In the genomic region with DNA sequence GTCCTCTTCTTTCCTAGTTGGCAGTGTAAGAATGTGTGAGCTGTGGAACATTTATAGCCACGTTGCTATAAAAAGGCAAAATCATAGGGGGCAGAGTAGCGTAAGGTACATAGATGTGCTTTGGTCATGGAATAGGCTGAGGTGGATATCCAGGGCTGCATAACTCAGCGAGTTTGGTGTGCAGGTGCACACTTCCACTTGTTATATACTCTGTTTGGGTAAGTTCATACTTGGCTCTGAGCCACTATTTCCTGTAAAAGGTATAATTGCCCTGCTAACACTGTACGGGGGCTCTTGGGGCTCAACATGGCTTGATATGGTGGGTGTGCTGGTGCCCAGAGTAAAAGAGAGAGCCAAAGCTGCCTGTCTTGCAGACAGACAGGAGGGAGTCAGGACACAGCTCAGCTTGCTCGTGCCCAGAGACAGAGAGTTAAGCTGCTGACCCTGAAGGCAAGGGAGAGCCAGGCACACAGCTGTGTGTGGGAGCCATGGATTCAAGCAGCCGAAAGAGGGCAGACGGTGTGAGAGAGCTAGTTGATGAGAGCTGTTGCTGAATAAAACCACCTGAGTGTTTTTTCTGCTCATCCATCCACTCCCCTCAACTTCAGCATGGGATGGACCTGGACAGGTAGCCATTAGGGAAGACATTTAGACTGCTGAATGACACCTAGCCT, we compare ENCODE assay signal across 20 cellular contexts.
DNase-seq lines count a peak whose midpoint lies in the region; ATAC-seq, FAIRE-seq and TF ChIP-seq lines count a peak whose summit lies in the region.
"Had no signal": no experiment of that assay in that cellular context is flagged by ENCODE, and none has a peak within 500 bp of the region (broad histone marks: within the 10 kb centered on the region; RNA-seq: fewer than 3 reads in every experiment).

No MANE protein-coding gene starts in this region.

- WGBS in HepG2 (ENCODE audit: low lambda C conversion rate) = 53% methylated on average over 7 of the region's 7 CpGs
- 45% methylated on average over 5 of the region's 7 CpGs for WGBS in right lobe of liver (ENCODE audit: insufficient coverage, low coverage, low lambda C conversion rate, missing lambda C conversion rate)

- TF ChIP-seq POLR2A in HepG2 (IDR thresholded peaks at IDR 0.05; ENCODE audit: insufficient read depth in 1 of 2, low read depth in 2 of 2, low read length in 2 of 2) (no peak), right lobe of liver (IDR thresholded peaks at IDR 0.05) (no peak)

- no peaks in the 10 kb centered on the region for H3K9me3 ChIP-seq in HepG2 (ENCODE audit: low read length)
- H3K9me3 ChIP-seq in right lobe of liver = no peaks in the 10 kb centered on the region
- H3K9me3 ChIP-seq: uterus had no signal

- H3K36me3 ChIP-seq in HepG2 (replicated peaks in 1 of 2; ENCODE audit: control insufficient read depth in 1 of 2, insufficient read depth in 2 of 2, low read length in 2 of 2) = no peaks in the 10 kb centered on the region
- no peaks in the 10 kb centered on the region for H3K36me3 ChIP-seq in right lobe of liver
- H3K36me3 ChIP-seq: uterus had no signal

- H3K27me3 ChIP-seq in HepG2 (ENCODE audit: control insufficient read depth in 1 of 2, insufficient read depth in 2 of 2, low read length in 2 of 2) (no peaks in the 10 kb centered on the region), right lobe of liver (no peaks in the 10 kb centered on the region)
- H3K27me3 ChIP-seq: foreskin keratinocyte, uterus had no signal

- TF ChIP-seq EP300 in HepG2 (IDR thresholded peaks at IDR 0.05; ENCODE audit: low read depth in 2 of 2, low read length in 2 of 2) = no peak
- TF ChIP-seq EP300 in HepG2 (CRISPR knock-in tag; IDR thresholded peaks at IDR 0.05; ENCODE audit: borderline replicate concordance) = no peak

- peak; percentile 54 for ATAC-seq in HepG2
- no peak for ATAC-seq in right lobe of liver
- no peak for ATAC-seq in HG02759 (IDR thresholded peaks at IDR 0.05; ENCODE audit: unreplicated experiment)
- no peak for ATAC-seq in GM18498 (IDR thresholded peaks at IDR 0.05; ENCODE audit: unreplicated experiment)
- ATAC-seq: foreskin keratinocyte; naive thymus-derived CD8-positive, alpha-beta T cell had no signal

- H3K4me3 ChIP-seq in HepG2 (replicated peaks in 1 of 3; ENCODE audit: insufficient read depth in 1 of 3, low read depth in 2 of 3, low read length in 3 of 3) (no peak overlapping the region), right lobe of liver (no peak overlapping the region)
- H3K4me3 ChIP-seq: coronary artery, uterus had no signal

- DNase-seq in HepG2 (ENCODE audit: low spot score) (no peak), right lobe of liver (no peak), SK-MEL-5 (ENCODE audit: low read depth, low spot score) (peak; percentile 65), iris pigment epithelial cell (ENCODE audit: low read depth) (peak; percentile 36), NCI-H128 (lab: John Stamatoyannopoulos, UW; ENCODE audit: unreplicated experiment) (no peak), NCI-H2107 (lab: John Stamatoyannopoulos, UW) (no peak)
- DNase-seq: ACHN; activated CD8-positive, alpha-beta memory T cell treated with anti-CD3 and anti-CD28 coated beads for 24 hours; DMS 273 treated with DMSO at 0.1 percent for 48 hours; foreskin keratinocyte; hippocampal formation; naive thymus-derived CD8-positive, alpha-beta T cell; NCI-H1092 treated with DMSO at 0.1 percent for 48 hours; NCI-H2081 treated with DMSO at 0.1 percent for 48 hours; NCI-H526 treated with DMSO at 0.1 percent for 48 hours; T1000; uterus had no signal

- H3K79me2 ChIP-seq in HepG2 (ENCODE audit: insufficient read depth, low read length) = no peaks in the 10 kb centered on the region

- BruUV-seq in HepG2 (replicated peaks; lab: Mats Ljungman, UMichigan) = no TSS peak

- TF ChIP-seq CTCF in HepG2 (CRISPR knock-in tag; IDR thresholded peaks at IDR 0.05) = no peak
- TF ChIP-seq CTCF in right lobe of liver (IDR thresholded peaks at IDR 0.05) = no peak

- in situ Hi-C loops in HepG2 (cut with HindIII; ENCODE audit: extremely low pct_ligation_motif_present, low pct_unique_long_range_greater_than_20kb) = no loop called here
- in situ Hi-C loops in SK-MEL-5 (cut with HindIII; ENCODE audit: low pct_unique_long_range_greater_than_20kb, low sequenced_read_pairs) = no loop called here

- H3K27ac ChIP-seq in HepG2 (ENCODE audit: extremely low read length, insufficient read depth, low read length) (no peak overlapping the region), right lobe of liver (no peak overlapping the region)
- H3K27ac ChIP-seq: coronary artery, foreskin keratinocyte, uterus had no signal

- no peaks in the 10 kb centered on the region for H4K20me1 ChIP-seq in HepG2 (ENCODE audit: insufficient read depth, low read length)

- intact Hi-C loops in HepG2 (cut with micrococcal nuclease; ENCODE audit: unreplicated experiment) = no loop called here
- intact Hi-C loops in right lobe of liver (cut with DNase I) = no loop called here

- H3K4me1 ChIP-seq in HepG2 (ENCODE audit: insufficient read depth, low read length) (no peaks in the 10 kb centered on the region), right lobe of liver (no peaks in the 10 kb centered on the region)
- H3K4me1 ChIP-seq: uterus had no signal

- no peak for TF ChIP-seq RAD21 in HepG2 (CRISPR knock-in tag; IDR thresholded peaks at IDR 0.05)

- no peak overlapping the region for H2AFZ ChIP-seq in HepG2 (ENCODE audit: low read length)

- no peak for FAIRE-seq in HepG2 (lab: Jason Lieb, UNC)

- POLR2A ChIA-PET in HepG2 (lab: Yijun Ruan, JAX) = no interaction called here

- no peak overlapping the region for H3K9ac ChIP-seq in HepG2 (ENCODE audit: insufficient read depth, low read depth, low read length)

- CTCF ChIA-PET in HepG2 (lab: Yijun Ruan, JAX; ENCODE audit: low intra/inter-chr PET ratio, low total read pairs) = no interaction called here

- H3K4me2 ChIP-seq in HepG2 (ENCODE audit: low read depth, low read length) = no peak overlapping the region

TF ChIP-seq in HepG2, 621 proteins besides CTCF, POLR2A, EP300 and RAD21:
- TF ChIP-seq SMYD3 (CRISPR knock-in tag; IDR thresholded peaks at IDR 0.05) (no peak), NFRKB (IDR thresholded peaks at IDR 0.05) (no peak)

Comparison
In these comparisons a context has a peak if more than half of its experiments do, and no peak if none do; other contexts are left out.
1. DNase-seq: peak in SK-MEL-5 (single experiment) and iris pigment epithelial cell (single experiment); none in HepG2 (single experiment), right lobe of liver (0 of 3), NCI-H128 (single experiment) and NCI-H2107 (single experiment).